20 cellular contexts compared by ENCODE assay signal in genomic region chr5:132250547-132250946, GRCh38. TPM values are rescaled to one million over a fixed set of nuclear protein-coding genes. Genes with fewer than 3 reads are reported as not detected.
"Had no signal": no experiment of that assay in that cellular context is flagged by ENCODE, and none has a peak within 500 bp of the region (broad histone marks: within the 10 kb centered on the region; RNA-seq: fewer than 3 reads in every experiment).

No MANE protein-coding gene starts in this region.

- H3K36me3 ChIP-seq: adrenal gland, cardiac muscle cell, lower lobe of right lung, ovary, suprapubic skin, upper lobe of left lung had no signal

- H3K4me1 Mint-ChIP-seq: activated CD8-positive, alpha-beta memory T cell treated with anti-CD3 and anti-CD28 coated beads, Interleukin-2, amount 10 ng/mL, durations not matched to agents 7 days and 5 days; activated naive CD4-positive, alpha-beta T cell treated with anti-CD3 and anti-CD28 coated beads, Interleukin-2, amount 50 U/mL, for 24 hours; mesothelial cell of epicardium had no signal

- H3K27me3 Mint-ChIP-seq: activated CD4-positive, alpha-beta memory T cell treated with anti-CD3 and anti-CD28 coated beads for 36 hours had no signal

- H3K27me3 ChIP-seq: adrenal gland, cardiac muscle cell, ovary, suprapubic skin, upper lobe of left lung had no signal

- H3K36me3 Mint-ChIP-seq: activated CD4-positive, alpha-beta memory T cell treated with anti-CD3 and anti-CD28 coated beads for 36 hours; activated naive CD4-positive, alpha-beta T cell treated with anti-CD3 and anti-CD28 coated beads, Interleukin-2, amount 50 U/mL, for 24 hours; mesothelial cell of epicardium had no signal

- DNase-seq: activated CD4-positive, alpha-beta memory T cell treated with anti-CD3 and anti-CD28 coated beads for 36 hours; activated CD4-positive, alpha-beta T cell treated with anti-CD3 and anti-CD28 coated beads for 1 hour; activated CD8-positive, alpha-beta memory T cell treated with anti-CD3 and anti-CD28 coated beads, Interleukin-2, amount 10 ng/mL, durations not matched to agents 7 days and 5 days; activated T-cell treated with anti-CD3 and anti-CD28 coated beads, Interleukin-2, amount 50 U/mL, for 1 hour; effector CD4-positive, alpha-beta T cell; glutamatergic neuron; left cardiac atrium; lower lobe of right lung; stimulated activated naive CD8-positive, alpha-beta T cell treated with anti-CD3 and anti-CD28 coated beads, Interleukin-15, Interleukin-2, amounts not matched to agents 100 U/mL and 50 U/mL, for 24 hours; T-helper 9 cell had no signal

- H3K4me1 ChIP-seq: lower lobe of right lung, upper lobe of left lung had no signal

- ATAC-seq: activated CD8-positive, alpha-beta memory T cell treated with anti-CD3 and anti-CD28 coated beads, Interleukin-2, amount 10 ng/mL, durations not matched to agents 7 days and 5 days; left cardiac atrium; lower lobe of right lung; stimulated activated naive CD8-positive, alpha-beta T cell treated with anti-CD3 and anti-CD28 coated beads, Interleukin-15, Interleukin-2, amounts not matched to agents 100 U/mL and 50 U/mL, for 24 hours had no signal

- H3K4me3 ChIP-seq: adrenal gland, cardiac muscle cell, lower lobe of right lung, ovary, suprapubic skin, upper lobe of left lung had no signal

- H3K4me3 Mint-ChIP-seq: activated CD4-positive, alpha-beta memory T cell treated with anti-CD3 and anti-CD28 coated beads for 36 hours; activated CD8-positive, alpha-beta memory T cell treated with anti-CD3 and anti-CD28 coated beads, Interleukin-2, amount 10 ng/mL, durations not matched to agents 7 days and 5 days; activated naive CD4-positive, alpha-beta T cell treated with anti-CD3 and anti-CD28 coated beads, Interleukin-2, amount 50 U/mL, for 24 hours; mesothelial cell of epicardium had no signal

- H3K9me3 ChIP-seq: lower lobe of right lung, ovary, suprapubic skin had no signal

- H3K27ac ChIP-seq: adrenal gland, cardiac muscle cell, lower lobe of right lung, ovary, suprapubic skin, upper lobe of left lung had no signal

- H3K27ac Mint-ChIP-seq: activated CD4-positive, alpha-beta memory T cell treated with anti-CD3 and anti-CD28 coated beads for 36 hours; activated CD8-positive, alpha-beta memory T cell treated with anti-CD3 and anti-CD28 coated beads, Interleukin-2, amount 10 ng/mL, durations not matched to agents 7 days and 5 days; activated naive CD4-positive, alpha-beta T cell treated with anti-CD3 and anti-CD28 coated beads, Interleukin-2, amount 50 U/mL, for 24 hours; mesothelial cell of epicardium had no signal

- FAIRE-seq: colon, endothelial cell of umbilical vein had no signal

RNA-seq across cellular contexts. Expression of gene PDLIM4, which starts 6.9 kb away (rescaled TPM):
- total RNA-seq: activated CD4-positive, alpha-beta memory T cell treated with anti-CD3 and anti-CD28 coated beads for 36 hours had no signal
- polyA plus RNA-seq: neural cell had no signal
